8 cellular contexts compared by ENCODE assay signal in genomic region chr7:76317782-76318487, GRCh38. TPM values are rescaled to one million over a fixed set of nuclear protein-coding genes. Genes with fewer than 3 reads are reported as not detected.
DNase-seq lines count a peak whose midpoint lies in the region; ATAC-seq and TF ChIP-seq lines count a peak whose summit lies in the region.

No MANE protein-coding gene starts in this region.

- no peaks in the 10 kb centered on the region for H3K79me2 ChIP-seq in KMS-11 (ENCODE audit: insufficient read depth, low read depth)

- TF ChIP-seq CTCF in KMS-11 (conservative IDR thresholded peaks at IDR 0.05; ENCODE audit: low read depth, low read length) (no peak), Panc1 (IDR thresholded peaks at IDR 0.05) (no peak), esophagus squamous epithelium (IDR thresholded peaks at IDR 0.05) (no peak)

- H3K4me2 ChIP-seq in KMS-11, result peak overlapping the region; percentile 89

- H3K27ac Mint-ChIP-seq in activated T-cell treated with anti-CD3 and anti-CD28 coated beads, Interleukin-2, amount 50 U/mL, for 72 hours, result peak overlapping the region; percentile 82
- H3K27ac Mint-ChIP-seq in naive B cell, result peak overlapping the region in 5 of 6 donors; percentile 58 to 97 (median 93)
- peak overlapping the region; percentile 89 for H3K27ac Mint-ChIP-seq in stimulated activated memory B cell treated with anti-CD40 and anti-IgM and Interleukin-4, amounts not matched to agents 10 μg/mL and 1 μg/mL and 100 μg/mL, for 72 hours

- in situ Hi-C loops in Panc1 (cut with HindIII; ENCODE audit: low pct_unique_long_range_greater_than_20kb, low sequenced_read_pairs), result no loop called here

- peak overlapping the region; percentile 82 to 83 for H3K4me3 Mint-ChIP-seq in activated T-cell treated with anti-CD3 and anti-CD28 coated beads, Interleukin-2, amount 50 U/mL, for 72 hours
- peak overlapping the region; percentile 79 to 99 (median 95) for H3K4me3 Mint-ChIP-seq in naive B cell
- peak overlapping the region; percentile 88 for H3K4me3 Mint-ChIP-seq in stimulated activated memory B cell treated with anti-CD40 and anti-IgM and Interleukin-4, amounts not matched to agents 10 μg/mL and 1 μg/mL and 100 μg/mL, for 72 hours

- H3K9me3 ChIP-seq in Panc1 (ENCODE audit: control insufficient read depth, insufficient read depth, low read depth, low read length) (no peaks in the 10 kb centered on the region), esophagus squamous epithelium (no peaks in the 10 kb centered on the region)

- peak; percentile 96 for DNase-seq in DMS79 (lab: John Stamatoyannopoulos, UW)
- no peak for DNase-seq in Panc1 (ENCODE audit: low read depth, low spot score)
- DNase-seq in activated T-cell treated with anti-CD3 and anti-CD28 coated beads, Interleukin-2, amount 50 U/mL, for 72 hours, result peak; percentile 97 to 98
- DNase-seq in esophagus squamous epithelium (lab: John Stamatoyannopoulos, UW), result peak; percentile 88
- peak; percentile 95 for DNase-seq in naive B cell

- H3K36me3 Mint-ChIP-seq in activated T-cell treated with anti-CD3 and anti-CD28 coated beads, Interleukin-2, amount 50 U/mL, for 72 hours (ENCODE audit: insufficient read depth in 2 of 2), result peaks cover 2% of the 10 kb centered on the region in 2 donors
- no peaks in the 10 kb centered on the region for H3K36me3 Mint-ChIP-seq in naive B cell
- no peaks in the 10 kb centered on the region for H3K36me3 Mint-ChIP-seq in stimulated activated memory B cell treated with anti-CD40 and anti-IgM and Interleukin-4, amounts not matched to agents 10 μg/mL and 1 μg/mL and 100 μg/mL, for 72 hours

- peak in 3 of 4 donors; percentile 78 to 92 (median 84) for TF ChIP-seq POLR2A in esophagus squamous epithelium (IDR thresholded peaks at IDR 0.05)

- no peaks in the 10 kb centered on the region for H4K20me1 ChIP-seq in KMS-11 (ENCODE audit: insufficient read depth)

- peak; percentile 92 for ATAC-seq in GM21737 (IDR thresholded peaks at IDR 0.05; ENCODE audit: unreplicated experiment)
- peak; percentile 94 for ATAC-seq in Panc1
- peak; percentile 91 to 92 for ATAC-seq in activated T-cell treated with anti-CD3 and anti-CD28 coated beads, Interleukin-2, amount 50 U/mL, for 72 hours (replicated peaks in 1 of 2)
- ATAC-seq in naive B cell (ENCODE audit: low read depth in 2 of 2), result peak; percentile 94 to 96
- ATAC-seq in stimulated activated memory B cell treated with anti-CD40 and anti-IgM and Interleukin-4, amounts not matched to agents 10 μg/mL and 1 μg/mL and 100 μg/mL, for 72 hours, result peak; percentile 98

- H3K27ac ChIP-seq in KMS-11 (peak overlapping the region; percentile 75), Panc1 (ENCODE audit: low read length) (peak overlapping the region; percentile 90), esophagus squamous epithelium (peak overlapping the region; percentile 90 to 98 (median 95))

- CTCF ChIA-PET in Panc1 (lab: Charles Lee), result interaction anchor here (0.5 to 1.2 kb wide), 2 partner anchors 41 to 55 kb away, joined by 7 read pairs; partner anchors contain the start of gene YWHAG

- H3K4me3 ChIP-seq in KMS-11 (IDR thresholded peaks at IDR 0.05; ENCODE audit: insufficient read depth, low read depth, low read length) (no peak overlapping the region), Panc1 (ENCODE audit: low read depth in 2 of 2, low read length in 2 of 2) (peak overlapping the region; percentile 61 to 70), esophagus squamous epithelium (peak overlapping the region; percentile 51 to 77 (median 62))

- H2AFZ ChIP-seq in KMS-11 (ENCODE audit: low read depth), result peak overlapping the region; percentile 75

- peaks cover 38% of the 10 kb centered on the region for H3K4me1 Mint-ChIP-seq in activated T-cell treated with anti-CD3 and anti-CD28 coated beads, Interleukin-2, amount 50 U/mL, for 72 hours (ENCODE audit: low read depth)
- H3K4me1 Mint-ChIP-seq in naive B cell, result peaks cover 15 to 34% (median 27%) of the 10 kb centered on the region in 3 donors
- H3K4me1 Mint-ChIP-seq in stimulated activated memory B cell treated with anti-CD40 and anti-IgM and Interleukin-4, amounts not matched to agents 10 μg/mL and 1 μg/mL and 100 μg/mL, for 72 hours, result peaks cover 32% of the 10 kb centered on the region

- no peaks in the 10 kb centered on the region for H3K9me3 Mint-ChIP-seq in activated T-cell treated with anti-CD3 and anti-CD28 coated beads, Interleukin-2, amount 50 U/mL, for 72 hours
- H3K9me3 Mint-ChIP-seq in naive B cell, result no peaks in the 10 kb centered on the region
- no peaks in the 10 kb centered on the region for H3K9me3 Mint-ChIP-seq in stimulated activated memory B cell treated with anti-CD40 and anti-IgM and Interleukin-4, amounts not matched to agents 10 μg/mL and 1 μg/mL and 100 μg/mL, for 72 hours

- 0% methylated on average over 16 to 21 of the region's 50 CpGs for WGBS in esophagus squamous epithelium, 2 donors

- H3K4me1 ChIP-seq in KMS-11 (ENCODE audit: low read depth, poor library complexity, severe bottlenecking) (peaks cover 56% of the 10 kb centered on the region), Panc1 (ENCODE audit: control insufficient read depth, insufficient read depth, low read length) (peaks cover 13% of the 10 kb centered on the region), esophagus squamous epithelium (peaks cover 13 to 45% (median 14%) of the 10 kb centered on the region in 3 donors)

- BruUV-seq in Panc1 (replicated peaks; lab: Mats Ljungman, UMichigan), result no TSS peak

- intact Hi-C loops in Panc1 (cut with micrococcal nuclease; ENCODE audit: unreplicated experiment) (no loop called here), esophagus squamous epithelium (cut with DNase I) (loop anchor here (5.0 kb wide), 1 partner anchor 141 kb away; no protein-coding TSS in a partner anchor)

- H3K36me3 ChIP-seq in KMS-11 (ENCODE audit: insufficient read depth) (no peaks in the 10 kb centered on the region), Panc1 (ENCODE audit: control insufficient read depth, insufficient read depth, low read length) (no peaks in the 10 kb centered on the region), esophagus squamous epithelium (peaks cover 0 to 12% (median 0%) of the 10 kb centered on the region in 3 donors)

- peak overlapping the region; percentile 56; the same call in 1 of the 2 replicates for H3K9ac ChIP-seq in KMS-11

- H3K27me3 Mint-ChIP-seq in activated T-cell treated with anti-CD3 and anti-CD28 coated beads, Interleukin-2, amount 50 U/mL, for 72 hours (ENCODE audit: low read depth), result no peaks in the 10 kb centered on the region
- no peaks in the 10 kb centered on the region for H3K27me3 Mint-ChIP-seq in naive B cell
- no peaks in the 10 kb centered on the region for H3K27me3 Mint-ChIP-seq in stimulated activated memory B cell treated with anti-CD40 and anti-IgM and Interleukin-4, amounts not matched to agents 10 μg/mL and 1 μg/mL and 100 μg/mL, for 72 hours

- H3K27me3 ChIP-seq in KMS-11 (ENCODE audit: insufficient read depth, low read depth), result no peaks in the 10 kb centered on the region
- no peaks in the 10 kb centered on the region for H3K27me3 ChIP-seq in Panc1 (ENCODE audit: control insufficient read depth, insufficient read depth, low read length)
- no peaks in the 10 kb centered on the region for H3K27me3 ChIP-seq in esophagus squamous epithelium

- POLR2A ChIA-PET in Panc1 (lab: Charles Lee), result interaction anchor here (0.6 kb wide), 1 partner anchor 38 kb away, joined by 4 read pairs; no protein-coding TSS in a partner anchor

RNA-seq across cellular contexts. Expression of gene HSPB1, which starts 15.5 kb away (rescaled TPM):
- total RNA-seq in Panc1 (2021; ENCODE audit: unreplicated experiment) (422 TPM), esophagus squamous epithelium (1,000 to 10,000 TPM; 2,415 to 6,888 (median 3,249) TPM)
- polyA plus RNA-seq in Panc1 (2012; ENCODE audit: insufficient read length), result 1,072 TPM
- 10 to 100 TPM; 39.7 to 42.0 TPM for total RNA-seq in activated T-cell treated with anti-CD3 and anti-CD28 coated beads, Interleukin-2, amount 50 U/mL, for 72 hours
- polyA plus RNA-seq in naive B cell (ENCODE audit: low read depth in 6 of 6), result 10 to 100 TPM; 24.3 to 55.2 (median 45.3) TPM

RNA-seq across cellular contexts. Expression of gene YWHAG, which starts 40.9 kb away (rescaled TPM):
- total RNA-seq in Panc1 (2021; ENCODE audit: unreplicated experiment) (210 TPM), esophagus squamous epithelium (10 to 100 TPM; 52.8 to 97.7 (median 66.3) TPM)
- 172 TPM for polyA plus RNA-seq in Panc1 (2012; ENCODE audit: insufficient read length)
- total RNA-seq in activated T-cell treated with anti-CD3 and anti-CD28 coated beads, Interleukin-2, amount 50 U/mL, for 72 hours, result 100 to 1,000 TPM; 107 to 120 TPM
- 1 to 10 TPM in 5 of 6 donors, under 1 TPM in 1; 0.40 to 2.8 (median 2.2) TPM for polyA plus RNA-seq in naive B cell (ENCODE audit: low read depth in 6 of 6)
